Comparison of ENCODE assay signal across 25 cellular contexts in the genomic region with DNA sequence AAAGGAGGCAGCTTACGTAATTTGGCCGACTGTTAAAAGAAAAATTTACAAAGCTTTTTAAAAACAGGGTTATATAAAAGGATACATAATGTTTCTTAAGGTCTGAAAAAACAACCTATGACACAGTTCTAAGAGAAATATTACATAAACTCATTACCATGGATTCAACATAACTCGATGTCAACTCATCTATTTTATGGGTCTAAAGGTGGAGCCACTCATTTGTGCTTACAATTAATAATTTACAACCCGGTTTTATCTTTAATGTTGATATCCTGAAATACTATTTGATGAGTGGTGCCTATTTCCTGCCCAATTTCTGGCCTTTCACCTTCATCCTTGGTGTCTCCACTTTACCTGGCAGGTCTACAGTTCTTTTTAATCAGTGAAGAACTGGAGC. TPM values are rescaled to one million over a fixed set of nuclear protein-coding genes. Genes with fewer than 3 reads are reported as not detected.
DNase-seq lines count a peak whose midpoint lies in the region; ATAC-seq, FAIRE-seq and TF ChIP-seq lines count a peak whose summit lies in the region.
"Had no signal": no experiment of that assay in that cellular context is flagged by ENCODE, and none has a peak within 500 bp of the region (broad histone marks: within the 10 kb centered on the region; RNA-seq: fewer than 3 reads in every experiment).

No MANE protein-coding gene starts in this region.

- no peak overlapping the region for H3K27ac ChIP-seq in OCI-LY7 (ENCODE audit: low read depth, low read length, poor library complexity, severe bottlenecking)
- H3K27ac ChIP-seq in small intestine (ENCODE audit: low read depth in 1 of 2, low read length in 1 of 2): no peak overlapping the region
- H3K27ac ChIP-seq: HL-60 had no signal

- H3K9me3 ChIP-seq in OCI-LY7 (ENCODE audit: low read length) (no peaks in the 10 kb centered on the region), small intestine (ENCODE audit: control insufficient read depth, low read depth) (no peaks in the 10 kb centered on the region)
- H3K9me3 ChIP-seq: BE2C had no signal

- no peaks in the 10 kb centered on the region for H3K27me3 Mint-ChIP-seq in Calu3 (ENCODE audit: unreplicated experiment)
- no peaks in the 10 kb centered on the region for H3K27me3 Mint-ChIP-seq in activated CD4-positive, alpha-beta memory T cell treated with anti-CD3 and anti-CD28 coated beads, Interleukin-2, amount 10 ng/mL, durations not matched to agents 7 days and 5 days
- H3K27me3 Mint-ChIP-seq: CD4-positive, CD25-positive, alpha-beta regulatory T cell; CD8-positive, alpha-beta memory T cell; IgD-negative memory B cell had no signal

- H3K9me2 ChIP-seq in OCI-LY7 (ENCODE audit: insufficient read depth, low read length): no peaks in the 10 kb centered on the region

- FAIRE-seq in small intestine (lab: Jason Lieb, UNC): peak; percentile 90
- FAIRE-seq: D721Med, GM12892, GM18507, HTR-8/SVneo had no signal

- peaks cover 10% of the 10 kb centered on the region for H3K4me1 Mint-ChIP-seq in Calu3 (ENCODE audit: low read depth, unreplicated experiment)
- H3K4me1 Mint-ChIP-seq in activated CD4-positive, alpha-beta memory T cell treated with anti-CD3 and anti-CD28 coated beads, Interleukin-2, amount 10 ng/mL, durations not matched to agents 7 days and 5 days: peaks cover under 1% of the 10 kb centered on the region
- H3K4me1 Mint-ChIP-seq: CD4-positive, CD25-positive, alpha-beta regulatory T cell; CD8-positive, alpha-beta memory T cell had no signal

- no peaks in the 10 kb centered on the region for H3K9me3 Mint-ChIP-seq in Calu3 (ENCODE audit: low read depth, unreplicated experiment)
- no peaks in the 10 kb centered on the region for H3K9me3 Mint-ChIP-seq in activated CD4-positive, alpha-beta memory T cell treated with anti-CD3 and anti-CD28 coated beads, Interleukin-2, amount 10 ng/mL, durations not matched to agents 7 days and 5 days
- H3K9me3 Mint-ChIP-seq: CD4-positive, CD25-positive, alpha-beta regulatory T cell; CD8-positive, alpha-beta memory T cell; IgD-negative memory B cell had no signal

- no peak overlapping the region for H3K4me2 ChIP-seq in OCI-LY7 (ENCODE audit: low read length)

- POLR2A ChIA-PET in OCI-LY7 (lab: Charles Lee): interaction anchor here (0.7 to 3.3 kb wide), 4 partner anchors 12 to 659 kb away, joined by 3 to 20 read pairs (median 5); no protein-coding TSS in a partner anchor
- POLR2A ChIA-PET in activated CD4-positive, alpha-beta memory T cell treated with anti-CD3 and anti-CD28 coated beads, Interleukin-2, amount 10 ng/mL, durations not matched to agents 7 days and 5 days (lab: Charles Lee): interaction anchor here (2.5 kb wide), 1 partner anchor 15 kb away, joined by 7 read pairs; a partner anchor contains a TSS

- no peak overlapping the region for H3K4me3 ChIP-seq in OCI-LY7 (ENCODE audit: low read depth, low read length, poor library complexity, severe bottlenecking)
- no peak overlapping the region for H3K4me3 ChIP-seq in small intestine (ENCODE audit: low read depth in 1 of 2, low read length in 2 of 2)

- H3K36me3 Mint-ChIP-seq in Calu3 (ENCODE audit: insufficient read depth, unreplicated experiment): peaks cover 5% of the 10 kb centered on the region
- peaks cover 12% of the 10 kb centered on the region for H3K36me3 Mint-ChIP-seq in activated CD4-positive, alpha-beta memory T cell treated with anti-CD3 and anti-CD28 coated beads, Interleukin-2, amount 10 ng/mL, durations not matched to agents 7 days and 5 days (ENCODE audit: low read depth)

- DNase-seq in Calu3: no peak
- DNase-seq in OCI-LY7 (ENCODE audit: low spot score): no peak
- DNase-seq in kidney glomerular epithelial cell (lab: John Stamatoyannopoulos, UW): peak; percentile 79
- DNase-seq in small intestine: peak; percentile 90
- no peak for DNase-seq in activated CD4-positive, alpha-beta memory T cell treated with anti-CD3 and anti-CD28 coated beads, Interleukin-2, amount 10 ng/mL, durations not matched to agents 7 days and 5 days
- DNase-seq: ACHN; BE2C; C1 segment of cervical spinal cord; CD4-positive, CD25-positive, alpha-beta regulatory T cell; CD8-positive, alpha-beta memory T cell; COR-L47; DMS79; GDM1; GOT3; H7; KBM-7 had no signal

- CTCF ChIA-PET in Calu3 (lab: Charles Lee): interaction anchor here (0.7 kb wide), 1 partner anchor 144 kb away, joined by 3 read pairs; no protein-coding TSS in a partner anchor
- CTCF ChIA-PET in OCI-LY7 (lab: Charles Lee; ENCODE audit: unreplicated experiment): no interaction called here
- CTCF ChIA-PET in activated CD4-positive, alpha-beta memory T cell treated with anti-CD3 and anti-CD28 coated beads, Interleukin-2, amount 10 ng/mL, durations not matched to agents 7 days and 5 days (lab: Charles Lee): no interaction called here

- H3K4me1 ChIP-seq in OCI-LY7 (ENCODE audit: insufficient read depth, low read length, poor library complexity, severe bottlenecking): peaks cover 4% of the 10 kb centered on the region
- H3K4me1 ChIP-seq in small intestine (ENCODE audit: control insufficient read depth in 2 of 2, insufficient read depth in 1 of 2, low read depth in 1 of 2, low read length in 1 of 2): no peaks in the 10 kb centered on the region
- H3K4me1 ChIP-seq: BE2C had no signal

- peak overlapping the region; percentile 36; the same call in 1 of the 2 replicates for H2AFZ ChIP-seq in OCI-LY7 (ENCODE audit: low read length)

- intact Hi-C loops in Calu3 (cut with micrococcal nuclease; ENCODE audit: unreplicated experiment) (loop anchor here (5.0 kb wide), 1 partner anchor 156 kb away; no protein-coding TSS in a partner anchor), OCI-LY7 (cut with micrococcal nuclease; ENCODE audit: unreplicated experiment) (no loop called here)

- TF ChIP-seq CTCF in Calu3 (IDR thresholded peaks at IDR 0.05; ENCODE audit: unreplicated experiment): no peak
- TF ChIP-seq CTCF in OCI-LY7 (conservative IDR thresholded peaks at IDR 0.05; ENCODE audit: low read length): no peak

- H3K4me3 Mint-ChIP-seq in Calu3 (ENCODE audit: low read depth, unreplicated experiment): no peak overlapping the region
- H3K4me3 Mint-ChIP-seq in activated CD4-positive, alpha-beta memory T cell treated with anti-CD3 and anti-CD28 coated beads, Interleukin-2, amount 10 ng/mL, durations not matched to agents 7 days and 5 days: no peak overlapping the region
- H3K4me3 Mint-ChIP-seq: CD4-positive, CD25-positive, alpha-beta regulatory T cell; CD8-positive, alpha-beta memory T cell; IgD-negative memory B cell had no signal

- H3K27ac Mint-ChIP-seq in Calu3 (ENCODE audit: unreplicated experiment): no peak overlapping the region
- H3K27ac Mint-ChIP-seq in activated CD4-positive, alpha-beta memory T cell treated with anti-CD3 and anti-CD28 coated beads, Interleukin-2, amount 10 ng/mL, durations not matched to agents 7 days and 5 days: no peak overlapping the region
- H3K27ac Mint-ChIP-seq: CD4-positive, CD25-positive, alpha-beta regulatory T cell had no signal

- no peaks in the 10 kb centered on the region for H4K20me1 ChIP-seq in OCI-LY7 (ENCODE audit: insufficient read depth, low read length)

- no peaks in the 10 kb centered on the region for H3K79me2 ChIP-seq in OCI-LY7 (ENCODE audit: insufficient read depth, low read depth, low read length)

- no peak for ATAC-seq in GM21367 (IDR thresholded peaks at IDR 0.05; ENCODE audit: unreplicated experiment)
- ATAC-seq in HG03457 (IDR thresholded peaks at IDR 0.05; ENCODE audit: unreplicated experiment): no peak
- ATAC-seq: HCT116 had no signal

- BruUV-seq in Calu3 (replicated peaks; lab: Mats Ljungman, UMichigan) (TSS peak; percentile 4), OCI-LY7 (replicated peaks; lab: Mats Ljungman, UMichigan) (no TSS peak)

- H3K27me3 ChIP-seq in small intestine (ENCODE audit: control insufficient read depth in 2 of 2, insufficient read depth in 2 of 2, low read length in 2 of 2): no peaks in the 10 kb centered on the region
- H3K27me3 ChIP-seq: BE2C had no signal

- WGBS in small intestine, 3 donors: 36 to 62% (median 47%) methylated on average over 4 of the region's 4 CpGs

- no peaks in the 10 kb centered on the region for H3K36me3 ChIP-seq in OCI-LY7 (ENCODE audit: insufficient read depth, low read length)
- H3K36me3 ChIP-seq in small intestine (ENCODE audit: control insufficient read depth in 2 of 2, insufficient read depth in 2 of 2, low read length in 2 of 2): peaks cover 2 to 4% of the 10 kb centered on the region in 2 donors
- H3K36me3 ChIP-seq: BE2C had no signal

RNA-seq across cellular contexts. Expression of a gene that starts 15.1 kb away (rescaled TPM):
- total RNA-seq in Calu3 (2022) (44.2 and 45.8 TPM in 2 replicates), OCI-LY7 (2022) (0.51 and 1.7 TPM in 2 replicates)
- 1.2 and 1.7 TPM in 2 replicates for total RNA-seq in OCI-LY7 (2014; rRNA removed; shearing (Covaris generic))
- polyA plus RNA-seq in small intestine: 10 to 100 TPM; 19.3 to 40.9 (median 27.8) TPM
- total RNA-seq in activated CD4-positive, alpha-beta memory T cell treated with anti-CD3 and anti-CD28 coated beads, Interleukin-2, amount 10 ng/mL, durations not matched to agents 7 days and 5 days: 10 to 100 TPM; 17.1 to 18.9 TPM

Comparison
In these comparisons a context has a peak if more than half of its experiments do, and no peak if none do; other contexts are left out.
1. DNase-seq: peak in kidney glomerular epithelial cell (single experiment) and small intestine (single experiment); none in Calu3 (single experiment), OCI-LY7 (single experiment) and activated CD4-positive, alpha-beta memory T cell treated with anti-CD3 and anti-CD28 coated beads, Interleukin-2, amount 10 ng/mL, durations not matched to agents 7 days and 5 days (single experiment).
2. RNA of a gene that starts 15.1 kb away (total RNA-seq): 44.2 to 45.8 TPM in Calu3 and 17.1 to 18.9 TPM in activated CD4-positive, alpha-beta memory T cell treated with anti-CD3 and anti-CD28 coated beads, Interleukin-2, amount 10 ng/mL, durations not matched to agents 7 days and 5 days; 0.51 to 1.7 TPM in OCI-LY7; every median in the first group is over 4 times any median in the second.